ENCODE assay signal across 7 cellular contexts in the genomic region with DNA sequence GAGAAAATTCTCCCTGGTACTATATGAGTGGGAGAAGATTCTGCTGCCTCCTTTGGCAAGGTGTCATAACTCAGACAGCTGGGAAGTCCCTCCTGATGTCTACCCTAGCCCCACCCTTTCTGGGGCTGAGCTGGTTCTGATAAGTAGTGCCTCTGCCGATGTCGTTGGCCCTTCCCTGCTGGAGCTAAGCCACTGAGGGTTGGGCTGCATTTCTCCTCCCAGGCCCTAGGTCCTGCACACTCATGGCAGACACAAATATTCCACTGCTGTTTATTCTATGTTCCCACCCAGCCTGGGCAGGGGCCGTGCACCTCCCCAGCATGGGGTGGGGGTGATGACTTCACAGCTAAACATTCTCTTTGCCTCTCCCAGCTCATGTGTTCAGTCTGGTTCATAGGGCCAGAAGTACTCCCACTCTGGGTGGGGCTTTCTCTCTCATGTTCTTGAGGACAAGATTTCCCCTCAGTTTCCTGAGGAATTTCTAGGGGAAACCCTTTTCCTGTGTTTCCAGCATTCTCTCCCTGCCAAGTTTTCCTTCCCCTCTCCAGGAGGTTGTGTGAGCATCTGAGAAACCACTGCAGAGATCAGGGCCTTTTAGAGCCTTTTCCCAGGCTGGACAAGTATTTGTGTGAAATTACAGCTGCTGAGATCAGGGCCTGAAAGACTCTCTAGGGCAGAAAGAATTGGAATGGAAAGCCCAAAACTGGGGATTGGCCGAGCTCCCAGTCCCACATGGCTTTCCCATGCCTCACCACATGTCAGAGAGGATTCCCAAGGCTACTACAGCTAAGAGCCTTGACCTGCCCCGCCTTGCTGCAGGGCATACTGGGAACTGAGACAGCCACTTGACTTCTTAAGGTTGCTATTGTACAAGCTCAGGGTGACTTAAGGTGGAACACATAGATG.
DNase-seq lines count a peak whose midpoint lies in the region; ATAC-seq and TF ChIP-seq lines count a peak whose summit lies in the region.

No MANE protein-coding gene starts in this region.

- TF ChIP-seq CTCF in HEK293 (tag by site-specific recombination; IDR thresholded peaks at IDR 0.05) = no peak

- H3K4me1 ChIP-seq in HEK293 (ENCODE audit: control insufficient read depth, insufficient read depth, low read length) = no peaks in the 10 kb centered on the region

- CTCF ChIA-PET in HEK293 (lab: Yijun Ruan, JAX) = interaction anchor here (0.5 to 2.5 kb wide), 11 partner anchors 9 to 653 kb away, joined by 3 to 16 read pairs (median 6); a partner anchor contains a TSS

- POLR2A ChIA-PET in HEK293 (lab: Yijun Ruan, JAX) = interaction anchor here (1.1 to 1.9 kb wide), 2 partner anchors 66 to 185 kb away, joined by 3 to 8 read pairs; a partner anchor contains a TSS

- ATAC-seq in HG02798 (IDR thresholded peaks at IDR 0.05; ENCODE audit: poor library complexity, unreplicated experiment) = no peak

- H3K4me3 ChIP-seq in HEK293 (ENCODE audit: low read depth, low read length) = no peak overlapping the region
- H3K4me3 ChIP-seq in H7 (ENCODE audit: insufficient read depth, low read depth, low read length) = no peak overlapping the region

- H3K36me3 ChIP-seq in HEK293 (ENCODE audit: control insufficient read depth in 2 of 2, insufficient read depth in 1 of 2, low read length in 2 of 2) = no peaks in the 10 kb centered on the region
- H3K36me3 ChIP-seq in H7 (replicated peaks; ENCODE audit: control insufficient read depth, insufficient read depth, low read length) = no peaks in the 10 kb centered on the region; the same call in 1 of the 2 replicates

- H3K9me3 ChIP-seq in HEK293 (ENCODE audit: control insufficient read depth, insufficient read depth, low read depth, low read length) = no peaks in the 10 kb centered on the region

- H3K27ac ChIP-seq in HEK293 (ENCODE audit: extremely low read depth, low read depth, low read length) = no peak overlapping the region

- no peaks in the 10 kb centered on the region for H3K27me3 ChIP-seq in H7 (ENCODE audit: control insufficient read depth, insufficient read depth, low read length)

- peak; percentile 70 for DNase-seq in T1000 (lab: John Stamatoyannopoulos, UW)
- DNase-seq in fibroblast of gingiva (ENCODE audit: low read depth) = peak; percentile 92
- DNase-seq in non-pigmented ciliary epithelial cell (ENCODE audit: low read depth) = peak; percentile 86
- no peak for DNase-seq in NCI-H1092 treated with DMSO at 0.1 percent for 48 hours (lab: John Stamatoyannopoulos, UW)
- no peak for DNase-seq in H7

TF ChIP-seq in HEK293, 187 proteins besides CTCF, POLR2A, EP300 and RAD21 (continues in another document):
- 0 out of 2 replicates have a peak, but pooled peaks have one; percentile 12 for TF ChIP-seq ZNF335 (tag by site-specific recombination; conservative IDR thresholded peaks at IDR 0.05)
- no peak for TF ChIP-seq OVOL3 (tag by site-specific recombination; IDR thresholded peaks at IDR 0.05)
- no peak for TF ChIP-seq ZNF175 (tag by site-specific recombination; IDR thresholded peaks at IDR 0.05)
- TF ChIP-seq, protein P1, sequence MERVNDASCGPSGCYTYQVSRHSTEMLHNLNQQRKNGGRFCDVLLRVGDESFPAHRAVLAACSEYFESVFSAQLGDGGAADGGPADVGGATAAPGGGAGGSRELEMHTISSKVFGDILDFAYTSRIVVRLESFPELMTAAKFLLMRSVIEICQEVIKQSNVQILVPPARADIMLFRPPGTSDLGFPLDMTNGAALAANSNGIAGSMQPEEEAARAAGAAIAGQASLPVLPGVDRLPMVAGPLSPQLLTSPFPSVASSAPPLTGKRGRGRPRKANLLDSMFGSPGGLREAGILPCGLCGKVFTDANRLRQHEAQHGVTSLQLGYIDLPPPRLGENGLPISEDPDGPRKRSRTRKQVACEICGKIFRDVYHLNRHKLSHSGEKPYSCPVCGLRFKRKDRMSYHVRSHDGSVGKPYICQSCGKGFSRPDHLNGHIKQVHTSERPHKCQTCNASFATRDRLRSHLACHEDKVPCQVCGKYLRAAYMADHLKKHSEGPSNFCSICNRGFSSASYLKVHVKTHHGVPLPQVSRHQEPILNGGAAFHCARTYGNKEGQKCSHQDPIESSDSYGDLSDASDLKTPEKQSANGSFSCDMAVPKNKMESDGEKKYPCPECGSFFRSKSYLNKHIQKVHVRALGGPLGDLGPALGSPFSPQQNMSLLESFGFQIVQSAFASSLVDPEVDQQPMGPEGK (tag by site-specific recombination; IDR thresholded peaks at IDR 0.05) = no peak
- TF ChIP-seq, protein P2, sequence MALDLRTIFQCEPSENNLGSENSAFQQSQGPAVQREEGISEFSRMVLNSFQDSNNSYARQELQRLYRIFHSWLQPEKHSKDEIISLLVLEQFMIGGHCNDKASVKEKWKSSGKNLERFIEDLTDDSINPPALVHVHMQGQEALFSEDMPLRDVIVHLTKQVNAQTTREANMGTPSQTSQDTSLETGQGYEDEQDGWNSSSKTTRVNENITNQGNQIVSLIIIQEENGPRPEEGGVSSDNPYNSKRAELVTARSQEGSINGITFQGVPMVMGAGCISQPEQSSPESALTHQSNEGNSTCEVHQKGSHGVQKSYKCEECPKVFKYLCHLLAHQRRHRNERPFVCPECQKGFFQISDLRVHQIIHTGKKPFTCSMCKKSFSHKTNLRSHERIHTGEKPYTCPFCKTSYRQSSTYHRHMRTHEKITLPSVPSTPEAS (tag by site-specific recombination; IDR thresholded peaks at IDR 0.05) = no peak
- TF ChIP-seq SALL2 (tag by site-specific recombination; IDR thresholded peaks at IDR 0.05; ENCODE audit: borderline replicate concordance) = no peak
- no peak for TF ChIP-seq GLI2 (tag by site-specific recombination; IDR thresholded peaks at IDR 0.05; ENCODE audit: borderline replicate concordance, low read depth)
- no peak for TF ChIP-seq FEZF1 (tag by site-specific recombination; IDR thresholded peaks at IDR 0.05)
- TF ChIP-seq, protein P3, sequence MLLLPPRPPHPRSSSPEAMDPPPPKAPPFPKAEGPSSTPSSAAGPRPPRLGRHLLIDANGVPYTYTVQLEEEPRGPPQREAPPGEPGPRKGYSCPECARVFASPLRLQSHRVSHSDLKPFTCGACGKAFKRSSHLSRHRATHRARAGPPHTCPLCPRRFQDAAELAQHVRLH (tag by site-specific recombination; IDR thresholded peaks at IDR 0.05) = no peak
- no peak for TF ChIP-seq ZNF623 (tag by site-specific recombination; IDR thresholded peaks at IDR 0.05)
- no peak for TF ChIP-seq ZNF792 (tag by site-specific recombination; IDR thresholded peaks at IDR 0.05)
- no peak for TF ChIP-seq ZNF221 (tag by site-specific recombination; IDR thresholded peaks at IDR 0.05; ENCODE audit: borderline replicate concordance)
- TF ChIP-seq SETDB1 (IDR thresholded peaks at IDR 0.05; ENCODE audit: insufficient read length, low read length) = no peak
- TF ChIP-seq, protein P4, sequence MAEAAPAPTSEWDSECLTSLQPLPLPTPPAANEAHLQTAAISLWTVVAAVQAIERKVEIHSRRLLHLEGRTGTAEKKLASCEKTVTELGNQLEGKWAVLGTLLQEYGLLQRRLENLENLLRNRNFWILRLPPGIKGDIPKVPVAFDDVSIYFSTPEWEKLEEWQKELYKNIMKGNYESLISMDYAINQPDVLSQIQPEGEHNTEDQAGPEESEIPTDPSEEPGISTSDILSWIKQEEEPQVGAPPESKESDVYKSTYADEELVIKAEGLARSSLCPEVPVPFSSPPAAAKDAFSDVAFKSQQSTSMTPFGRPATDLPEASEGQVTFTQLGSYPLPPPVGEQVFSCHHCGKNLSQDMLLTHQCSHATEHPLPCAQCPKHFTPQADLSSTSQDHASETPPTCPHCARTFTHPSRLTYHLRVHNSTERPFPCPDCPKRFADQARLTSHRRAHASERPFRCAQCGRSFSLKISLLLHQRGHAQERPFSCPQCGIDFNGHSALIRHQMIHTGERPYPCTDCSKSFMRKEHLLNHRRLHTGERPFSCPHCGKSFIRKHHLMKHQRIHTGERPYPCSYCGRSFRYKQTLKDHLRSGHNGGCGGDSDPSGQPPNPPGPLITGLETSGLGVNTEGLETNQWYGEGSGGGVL (tag by site-specific recombination; IDR thresholded peaks at IDR 0.05) = peak; percentile 64
- TF ChIP-seq ZNF324 (tag by site-specific recombination; IDR thresholded peaks at IDR 0.05) = no peak
- TF ChIP-seq KLF1 (tag by site-specific recombination; IDR thresholded peaks at IDR 0.05) = peak; percentile 96
- TF ChIP-seq, protein P5, sequence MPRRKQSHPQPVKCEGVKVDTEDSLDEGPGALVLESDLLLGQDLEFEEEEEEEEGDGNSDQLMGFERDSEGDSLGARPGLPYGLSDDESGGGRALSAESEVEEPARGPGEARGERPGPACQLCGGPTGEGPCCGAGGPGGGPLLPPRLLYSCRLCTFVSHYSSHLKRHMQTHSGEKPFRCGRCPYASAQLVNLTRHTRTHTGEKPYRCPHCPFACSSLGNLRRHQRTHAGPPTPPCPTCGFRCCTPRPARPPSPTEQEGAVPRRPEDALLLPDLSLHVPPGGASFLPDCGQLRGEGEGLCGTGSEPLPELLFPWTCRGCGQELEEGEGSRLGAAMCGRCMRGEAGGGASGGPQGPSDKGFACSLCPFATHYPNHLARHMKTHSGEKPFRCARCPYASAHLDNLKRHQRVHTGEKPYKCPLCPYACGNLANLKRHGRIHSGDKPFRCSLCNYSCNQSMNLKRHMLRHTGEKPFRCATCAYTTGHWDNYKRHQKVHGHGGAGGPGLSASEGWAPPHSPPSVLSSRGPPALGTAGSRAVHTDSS (tag by site-specific recombination; IDR thresholded peaks at IDR 0.05) = no peak
- TF ChIP-seq ZNF350 (tag by site-specific recombination; IDR thresholded peaks at IDR 0.05) = no peak
- TF ChIP-seq ZBTB21 (tag by site-specific recombination; IDR thresholded peaks at IDR 0.05) = peak; percentile 23; the same call in 1 of the 2 replicates
- peak; percentile 44 for TF ChIP-seq SP3 (tag by site-specific recombination; IDR thresholded peaks at IDR 0.05)

Comparison
In these comparisons a context has a peak if more than half of its experiments do, and no peak if none do; other contexts are left out.
1. DNase-seq: peak in T1000 (single experiment), fibroblast of gingiva (single experiment) and non-pigmented ciliary epithelial cell (single experiment); none in NCI-H1092 treated with DMSO at 0.1 percent for 48 hours (single experiment) and H7 (single experiment).